In genomic region chr18:40494603-40495002, GRCh38 we compare ENCODE assay signal across 31 cellular contexts.
"Had no signal": no experiment of that assay in that cellular context is flagged by ENCODE, and none has a peak within 500 bp of the region (broad histone marks: within the 10 kb centered on the region; RNA-seq: fewer than 3 reads in every experiment).

No MANE protein-coding gene starts in this region.

- H3K9me3 ChIP-seq: SJSA1 had no signal

- H2AFZ ChIP-seq: PC-9 had no signal

- H3K4me2 ChIP-seq: PC-9, SK-N-SH had no signal

- H3K4me3 ChIP-seq: PC-9, SJSA1 had no signal

- H3K27ac ChIP-seq: PC-9, RWPE1, SJSA1 had no signal

- H3K9ac ChIP-seq: SK-N-SH had no signal

- ATAC-seq: Panc1, Right ventricle myocardium inferior had no signal

- H3K36me3 ChIP-seq: SJSA1 had no signal

- H3K27me3 ChIP-seq: SJSA1 had no signal

- H3K4me1 ChIP-seq: SJSA1 had no signal

- FAIRE-seq: RCC 7860 had no signal

- DNase-seq: Karpas-422, MM.1S, MV-4-11, NCI-H1092, NCI-H1105, NCI-H1417 treated with DMSO at 0.1 percent for 48 hours, NCI-H1436 treated with DMSO at 0.1 percent for 48 hours, NCI-H1694 treated with DMSO at 0.1 percent for 48 hours, NCI-H187 treated with DMSO at 0.1 percent for 48 hours, NCI-H2029, NCI-H2081 treated with DMSO at 0.1 percent for 48 hours, NCI-H2107, NCI-H2171, NCI-H226, NCI-H446 treated with DMSO at 0.1 percent for 48 hours, NCI-H510A, NCI-H524, NCI-H526, NCI-H69, NCI-H748 treated with DMSO at 0.1 percent for 48 hours, NCI-H82, PC-9, SHP77, SK-N-SH, SW 1271, T-helper 1 cell had no signal
